In the genomic region with DNA sequence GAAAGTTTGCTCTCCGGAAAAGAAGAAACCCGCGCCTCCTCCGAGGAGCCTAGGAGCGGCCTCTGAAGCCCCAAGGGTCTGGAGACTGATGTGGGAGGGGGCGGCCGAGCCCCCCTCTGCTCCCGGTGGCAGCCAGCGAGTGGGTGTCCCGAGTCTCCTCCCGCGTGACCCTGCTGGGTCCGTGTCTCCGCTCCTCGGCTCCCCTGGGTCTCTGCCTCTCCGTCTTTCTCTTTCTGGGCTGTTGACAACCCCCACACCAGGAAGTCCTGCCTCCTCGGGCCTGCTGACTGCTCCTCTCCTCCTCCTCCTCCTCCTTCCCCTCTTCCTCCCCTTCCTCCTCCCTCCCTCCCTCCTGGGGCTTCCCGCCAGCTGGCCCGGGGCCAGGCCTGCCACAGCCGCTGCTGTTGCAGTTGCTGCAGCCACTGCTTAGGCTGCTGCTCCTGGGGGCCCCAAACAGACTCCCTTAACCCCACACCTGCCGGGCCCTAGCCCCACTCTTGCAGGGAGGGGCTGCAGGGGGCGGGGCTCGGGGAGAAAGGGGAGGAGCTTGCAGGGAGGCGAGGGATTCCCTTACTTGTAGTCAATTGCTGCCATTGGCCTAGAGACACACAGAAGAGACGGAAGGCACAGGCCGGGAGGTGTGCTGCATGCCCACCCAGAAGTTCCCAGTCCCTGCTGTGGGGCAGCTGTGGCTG, we compare ENCODE assay signal across 8 cellular contexts. TPM values are rescaled to one million over a fixed set of nuclear protein-coding genes. Genes with fewer than 3 reads are reported as not detected.
DNase-seq lines count a peak whose midpoint lies in the region; ATAC-seq and TF ChIP-seq lines count a peak whose summit lies in the region.

TSC22D4 (minus strand) TSS at position 249 of the 695 bp plus-strand sequence. CDS start 1,176 bp downstream, outside the sequence.

- intact Hi-C loops in lower lobe of right lung (cut with DNase I): no loop called here

- 0% methylated on average over 26 of the region's 26 CpGs for WGBS in ectodermal cell, 2 experiments

- H3K27me3 ChIP-seq in HL-60 (ENCODE audit: insufficient read depth, poor library complexity, severe bottlenecking) (peaks cover 3% of the 10 kb centered on the region), ectodermal cell (ENCODE audit: control insufficient read depth, insufficient read depth, low read length, poor library complexity, severe bottlenecking) (peaks cover 5% of the 10 kb centered on the region), lower lobe of right lung (ENCODE audit: low read depth) (no peaks in the 10 kb centered on the region)

- TF ChIP-seq CTCF in C4-2B (conservative IDR thresholded peaks at IDR 0.05) (no peak), HL-60 (IDR thresholded peaks at IDR 0.05; ENCODE audit: insufficient read depth, low read length) (no peak), lower lobe of right lung (IDR thresholded peaks at IDR 0.05) (no peak)

- H3K36me3 ChIP-seq in ectodermal cell (ENCODE audit: control insufficient read depth, insufficient read depth, low read length) (no peaks in the 10 kb centered on the region), lower lobe of right lung (peaks cover 15% of the 10 kb centered on the region)

- peak; percentile 95 to 98 for DNase-seq in HL-60 (ENCODE audit: low read depth in 1 of 2, low spot score in 1 of 2)
- DNase-seq in NK-92 treated with Interleukin-12 subunit alpha and Interleukin-12 subunit beta, amount 100 ng/mL, for 24 hours (lab: John Stamatoyannopoulos, UW): peak; percentile 89
- DNase-seq in activated CD8-positive, alpha-beta memory T cell treated with anti-CD3 and anti-CD28 coated beads for 1 hour (ENCODE audit: extremely low read depth in 1 of 2, low read depth in 1 of 2): peak; percentile 75 to 79
- peak; percentile 93 for DNase-seq in lower lobe of right lung
- DNase-seq in stimulated activated CD4-positive, alpha-beta T cell treated with anti-CD3 and anti-CD28 coated beads, Interleukin-4, amount 100 ng/mL, for 48 hours (ENCODE audit: low read depth in 2 of 2): peak; percentile 87 to 92

- H3K27ac ChIP-seq in C4-2B (peak within 1 kb of the TSS; percentile 89), HL-60 (replicated peaks) (peak within 1 kb of the TSS; percentile 94), ectodermal cell (ENCODE audit: insufficient read depth, low read depth, low read length, poor library complexity, severe bottlenecking) (peak within 1 kb of the TSS; percentile 36), lower lobe of right lung (peak within 1 kb of the TSS; percentile 86)

- H3K9me3 ChIP-seq in ectodermal cell (ENCODE audit: control insufficient read depth, low read length) (no peaks in the 10 kb centered on the region), lower lobe of right lung (no peaks in the 10 kb centered on the region)

- H3K4me1 ChIP-seq in ectodermal cell (ENCODE audit: control insufficient read depth, insufficient read depth, low read length) (peaks cover 23% of the 10 kb centered on the region), lower lobe of right lung (peaks cover 48% of the 10 kb centered on the region)

- H3K4me3 ChIP-seq in HL-60 (replicated peaks; ENCODE audit: insufficient read depth, low read length) (peak within 1 kb of the TSS; percentile 96), ectodermal cell (ENCODE audit: insufficient read depth, low read depth, low read length) (peak within 1 kb of the TSS; percentile 82), lower lobe of right lung (peak within 1 kb of the TSS; percentile 82)

- peak; percentile 60 for ATAC-seq in GM19397 (IDR thresholded peaks at IDR 0.05; ENCODE audit: unreplicated experiment)
- ATAC-seq in lower lobe of right lung: peak; percentile 94 to 95

RNA-seq across cellular contexts. Expression of gene TSC22D4, which starts in this region (rescaled TPM):
- 24.7 TPM for polyA plus RNA-seq in ectodermal cell (2013, experiment 1 of 4)
- 23.1 TPM for polyA plus RNA-seq in ectodermal cell (2013, experiment 2 of 4)
- polyA plus RNA-seq in ectodermal cell (2013, experiment 3 of 4): 24.9 TPM
- polyA plus RNA-seq in ectodermal cell (2013, experiment 4 of 4): 24.4 TPM
- 53.6 TPM for total RNA-seq in lower lobe of right lung

Comparison
In these comparisons a context has a peak if more than half of its experiments do, and no peak if none do; other contexts are left out.
1. Peak in every context shown above with its lines: DNase-seq, ATAC-seq, H3K4me3 ChIP-seq and H3K27ac ChIP-seq.
2. H3K27ac ChIP-seq: peak in every context shown above with its lines; median percentile 94 in HL-60; 89 in C4-2B; 86 in lower lobe of right lung; 36 in ectodermal cell.